Comparison of ENCODE assay signal across 18 cellular contexts in the genomic region with DNA sequence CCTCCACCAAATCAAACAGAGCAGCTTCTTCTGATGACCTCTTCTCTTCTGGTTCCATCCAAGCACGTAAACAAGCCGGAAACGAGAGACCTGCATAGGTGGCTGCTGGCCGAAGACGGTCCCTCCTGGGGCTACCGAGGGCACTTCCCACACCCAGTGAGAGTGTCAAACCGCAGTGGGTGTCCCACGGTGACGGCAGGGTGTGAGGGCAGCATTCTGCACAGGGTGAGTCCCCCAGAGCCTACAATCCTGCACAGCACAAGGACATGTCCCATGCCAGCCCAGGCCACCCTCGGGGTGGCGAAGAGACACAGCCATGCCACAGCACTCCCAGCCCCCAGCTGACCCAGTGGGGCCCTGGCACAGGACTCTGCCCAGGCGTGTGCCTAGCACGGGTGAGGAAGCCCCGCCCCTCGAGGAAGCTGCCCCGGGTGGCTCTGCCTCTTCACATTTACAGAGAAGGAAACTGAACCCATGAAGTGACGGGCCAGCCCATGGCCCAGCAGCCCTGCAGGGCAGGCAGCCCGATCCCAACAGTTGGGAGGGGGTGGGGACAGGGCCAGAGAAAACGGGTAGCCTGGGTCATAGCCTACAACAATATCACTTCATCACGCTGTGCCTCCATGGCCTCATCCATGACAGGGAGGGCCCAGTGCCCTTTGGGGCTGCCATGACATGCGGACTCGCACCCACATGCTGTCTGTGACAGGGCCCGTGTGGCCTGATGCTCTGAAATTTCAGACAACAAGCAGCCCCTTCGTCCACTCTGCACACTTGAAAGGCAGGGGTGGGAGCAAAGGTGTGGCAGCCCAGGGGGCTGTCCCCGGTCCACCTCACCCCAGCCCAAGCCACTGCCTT. TPM values are rescaled to one million over a fixed set of nuclear protein-coding genes. Genes with fewer than 3 reads are reported as not detected.
A peak's percentile ranks its signal among the peaks of the same experiment; 100 is the strongest.
DNase-seq lines count a peak whose midpoint lies in the region; ATAC-seq and TF ChIP-seq lines count a peak whose summit lies in the region.
"Had no signal": no experiment of that assay in that cellular context is flagged by ENCODE, and none has a peak within 500 bp of the region (broad histone marks: within the 10 kb centered on the region; RNA-seq: fewer than 3 reads in every experiment).

No MANE protein-coding gene starts in this region.

- 94% methylated on average over 6 of the region's 25 CpGs for WGBS in SK-N-SH (ENCODE audit: low lambda C conversion rate)

- H2AFZ ChIP-seq in SK-N-SH (ENCODE audit: low read depth): no peak overlapping the region

- H3K27me3 Mint-ChIP-seq in CD4-positive, CD25-positive, alpha-beta regulatory T cell: no peaks in the 10 kb centered on the region
- no peaks in the 10 kb centered on the region for H3K27me3 Mint-ChIP-seq in activated naive CD8-positive, alpha-beta T cell treated with anti-CD3 and anti-CD28 coated beads, Interleukin-2, amount 50 U/mL, for 24 hours

- H3K9me3 ChIP-seq in CD4-positive, CD25-positive, alpha-beta regulatory T cell (ENCODE audit: control insufficient read depth in 2 of 2, low read length in 2 of 2): no peaks in the 10 kb centered on the region
- no peaks in the 10 kb centered on the region for H3K9me3 ChIP-seq in KOPT-K1 (ENCODE audit: insufficient read depth, low read length, poor library complexity, severe bottlenecking)
- no peaks in the 10 kb centered on the region for H3K9me3 ChIP-seq in mucosa of descending colon
- H3K9me3 ChIP-seq in SK-N-SH: no peaks in the 10 kb centered on the region
- H3K9me3 ChIP-seq: colonic mucosa, pancreas, vagina had no signal

- H3K79me2 ChIP-seq in SK-N-SH (ENCODE audit: insufficient read depth): no peaks in the 10 kb centered on the region

- POLR2A ChIA-PET in SK-N-SH (lab: Yijun Ruan, JAX): no interaction called here

- TF ChIP-seq RAD21 in SK-N-SH (IDR thresholded peaks at IDR 0.05; ENCODE audit: low read length): no peak

- CTCF ChIA-PET in SK-N-SH (lab: Yijun Ruan, JAX): no interaction called here

- H4K20me1 ChIP-seq in SK-N-SH (ENCODE audit: insufficient read depth): no peaks in the 10 kb centered on the region

- no peak for TF ChIP-seq EP300 in SK-N-SH (IDR thresholded peaks at IDR 0.05; ENCODE audit: borderline replicate concordance in 1 of 2, low read depth in 1 of 2, low read length in 1 of 2)

- no peak overlapping the region for H3K9ac ChIP-seq in SK-N-SH

- TF ChIP-seq CTCF in mucosa of descending colon (IDR thresholded peaks at IDR 0.05): no peak
- TF ChIP-seq CTCF in SK-N-SH (IDR thresholded peaks at IDR 0.05): no peak

- peaks cover 52% of the 10 kb centered on the region for H3K36me3 ChIP-seq in CD4-positive, CD25-positive, alpha-beta regulatory T cell (ENCODE audit: control insufficient read depth, insufficient read depth, low read length)
- H3K36me3 ChIP-seq in KOPT-K1 (ENCODE audit: insufficient read depth, low read length) (peaks cover 93% of the 10 kb centered on the region), mucosa of descending colon (ENCODE audit: low read depth) (no peaks in the 10 kb centered on the region), SK-N-SH (replicated peaks in 1 of 2; ENCODE audit: control insufficient read depth in 1 of 2, insufficient read depth in 2 of 2, low read length in 1 of 2) (no peaks in the 10 kb centered on the region)
- H3K36me3 ChIP-seq: colonic mucosa, pancreas, vagina had no signal

- peaks cover 31% of the 10 kb centered on the region for H3K36me3 Mint-ChIP-seq in CD4-positive, CD25-positive, alpha-beta regulatory T cell
- peaks cover 58% of the 10 kb centered on the region for H3K36me3 Mint-ChIP-seq in activated naive CD8-positive, alpha-beta T cell treated with anti-CD3 and anti-CD28 coated beads, Interleukin-2, amount 50 U/mL, for 24 hours (ENCODE audit: low read depth)

- H3K4me3 Mint-ChIP-seq in CD4-positive, CD25-positive, alpha-beta regulatory T cell: peak overlapping the region; percentile 64 to 87 (median 72)
- peak overlapping the region; percentile 64 for H3K4me3 Mint-ChIP-seq in activated naive CD8-positive, alpha-beta T cell treated with anti-CD3 and anti-CD28 coated beads, Interleukin-2, amount 50 U/mL, for 24 hours

- no peak for ATAC-seq in CD4-positive, CD25-positive, alpha-beta regulatory T cell (ENCODE audit: low read depth in 2 of 2)
- ATAC-seq in activated naive CD8-positive, alpha-beta T cell treated with anti-CD3 and anti-CD28 coated beads, Interleukin-2, amount 50 U/mL, for 24 hours: no peak
- ATAC-seq in mucosa of descending colon (peak; percentile 10), HG02870 (IDR thresholded peaks at IDR 0.05; ENCODE audit: unreplicated experiment) (no peak)
- ATAC-seq: pancreas had no signal

- intact Hi-C loops in mucosa of descending colon (cut with DNase I, micrococcal nuclease): no loop called here

- no peaks in the 10 kb centered on the region for H3K9me2 ChIP-seq in SK-N-SH

- no peaks in the 10 kb centered on the region for H3K9me3 Mint-ChIP-seq in CD4-positive, CD25-positive, alpha-beta regulatory T cell
- no peaks in the 10 kb centered on the region for H3K9me3 Mint-ChIP-seq in activated naive CD8-positive, alpha-beta T cell treated with anti-CD3 and anti-CD28 coated beads, Interleukin-2, amount 50 U/mL, for 24 hours

- H3K4me3 ChIP-seq in CD4-positive, CD25-positive, alpha-beta regulatory T cell (ENCODE audit: low read depth, low read length): no peak overlapping the region
- H3K4me3 ChIP-seq in mucosa of descending colon (no peak overlapping the region), SK-N-SH (ENCODE audit: low read depth in 2 of 2, low read length in 1 of 2) (no peak overlapping the region)
- H3K4me3 ChIP-seq: colonic mucosa, pancreas, skin epidermis, vagina had no signal

- peak overlapping the region; percentile 96 to 99 (median 98) for H3K27ac Mint-ChIP-seq in CD4-positive, CD25-positive, alpha-beta regulatory T cell
- peak overlapping the region; percentile 96 for H3K27ac Mint-ChIP-seq in activated naive CD8-positive, alpha-beta T cell treated with anti-CD3 and anti-CD28 coated beads, Interleukin-2, amount 50 U/mL, for 24 hours

- peaks cover 81% of the 10 kb centered on the region for H3K4me1 ChIP-seq in CD4-positive, CD25-positive, alpha-beta regulatory T cell (ENCODE audit: control insufficient read depth, insufficient read depth, low read length, poor library complexity, severe bottlenecking)
- peaks cover 6% of the 10 kb centered on the region for H3K4me1 ChIP-seq in mucosa of descending colon (ENCODE audit: low read depth)
- H3K4me1 ChIP-seq in SK-N-SH (ENCODE audit: control insufficient read depth in 1 of 2, insufficient read depth in 2 of 2, low read depth in 1 of 2, low read length in 1 of 2): peaks cover 0 to 24% of the 10 kb centered on the region in 2 experiments; a peak in 1 of 4 replicates
- H3K4me1 ChIP-seq: colonic mucosa, pancreas, vagina had no signal

- H3K27ac ChIP-seq in CD4-positive, CD25-positive, alpha-beta regulatory T cell (ENCODE audit: insufficient read depth, low read length, poor library complexity, severe bottlenecking): peak overlapping the region; percentile 77
- H3K27ac ChIP-seq in KOPT-K1 (ENCODE audit: low read depth, low read length, poor library complexity, severe bottlenecking) (peak overlapping the region; percentile 43), SK-N-SH (ENCODE audit: low read depth in 2 of 2, low read length in 1 of 2) (no peak overlapping the region; a peak in 1 of 4 replicates)
- H3K27ac ChIP-seq: colonic mucosa, pancreas, vagina had no signal

- H3F3A ChIP-seq in SK-N-SH (replicated peaks; ENCODE audit: insufficient read depth): no peaks in the 10 kb centered on the region

- H3K4me2 ChIP-seq in SK-N-SH: no peak overlapping the region

- H3K27me3 ChIP-seq in CD4-positive, CD25-positive, alpha-beta regulatory T cell (ENCODE audit: control insufficient read depth, insufficient read depth, low read length): no peaks in the 10 kb centered on the region
- no peaks in the 10 kb centered on the region for H3K27me3 ChIP-seq in SK-N-SH (ENCODE audit: insufficient read depth)
- H3K27me3 ChIP-seq: colonic mucosa, pancreas, vagina had no signal

- H3K4me1 Mint-ChIP-seq in CD4-positive, CD25-positive, alpha-beta regulatory T cell: peaks cover 29 to 98% (median 73%) of the 10 kb centered on the region in 4 donors
- H3K4me1 Mint-ChIP-seq in activated naive CD8-positive, alpha-beta T cell treated with anti-CD3 and anti-CD28 coated beads, Interleukin-2, amount 50 U/mL, for 24 hours: peaks cover 94% of the 10 kb centered on the region

- peak in 1 of 3 donors; percentile 58 for DNase-seq in CD4-positive, CD25-positive, alpha-beta regulatory T cell
- no peak for DNase-seq in activated naive CD8-positive, alpha-beta T cell treated with anti-CD3 and anti-CD28 coated beads, Interleukin-2, amount 50 U/mL, for 24 hours
- peak in 2 of 3 donors; percentile 39 to 62 for DNase-seq in mucosa of descending colon
- no peak for DNase-seq in NCI-H2107 treated with DMSO at 0.1 percent for 48 hours (lab: John Stamatoyannopoulos, UW; ENCODE audit: unreplicated experiment)
- DNase-seq in DMS79 treated with DMSO at 0.1 percent for 48 hours (lab: John Stamatoyannopoulos, UW): no peak
- DNase-seq in SK-N-SH: no peak
- DNase-seq: AML-193, colonic mucosa, DND-41, erythroblast, glutamatergic neuron, NCI-H1105, NCI-H2227 treated with DMSO at 0.1 percent for 48 hours had no signal

TF ChIP-seq in SK-N-SH, 30 proteins besides CTCF, POLR2A, EP300 and RAD21:
- TF ChIP-seq IRF3 (IDR thresholded peaks at IDR 0.05; ENCODE audit: low read depth, low read length) (no peak), ELF1 (IDR thresholded peaks at IDR 0.05) (no peak), TAF1 (IDR thresholded peaks at IDR 0.05; ENCODE audit: borderline replicate concordance, low read depth, low read length) (no peak), JUND (IDR thresholded peaks at IDR 0.05) (no peak), FOXM1 (IDR thresholded peaks at IDR 0.05; ENCODE audit: low read depth) (no peak)

RNA-seq across cellular contexts. Expression of gene SEMA4D, which starts 43.2 kb away (rescaled TPM):
- 480 TPM for total RNA-seq in CD4-positive, CD25-positive, alpha-beta regulatory T cell
- 100 to 1,000 TPM in 1 of 4 donors, 10 to 100 TPM in 3; 67.5 to 108 (median 90.2) TPM for polyA plus RNA-seq in CD4-positive, CD25-positive, alpha-beta regulatory T cell
- total RNA-seq in mucosa of descending colon: 10 to 100 TPM; 20.9 to 26.9 (median 23.1) TPM
- polyA plus RNA-seq in SK-N-SH (2012; rRNA removed): 2.1 and 4.8 TPM in 2 replicates
- 2.4 and 3.7 TPM in 2 replicates for polyA plus RNA-seq in SK-N-SH (2012; cell fraction: cytosol; rRNA removed)
- polyA plus RNA-seq in SK-N-SH (2012; cell fraction: nucleus; rRNA removed): 12.9 and 17.9 TPM in 2 replicates

Comparison
In these comparisons a context has a peak if more than half of its experiments do, and no peak if none do; other contexts are left out.
1. DNase-seq: peak in mucosa of descending colon (2 of 3); none in activated naive CD8-positive, alpha-beta T cell treated with anti-CD3 and anti-CD28 coated beads, Interleukin-2, amount 50 U/mL, for 24 hours (single experiment), NCI-H2107 treated with DMSO at 0.1 percent for 48 hours (single experiment), DMS79 treated with DMSO at 0.1 percent for 48 hours (single experiment) and SK-N-SH (single experiment).
2. H3K27ac ChIP-seq: peak in CD4-positive, CD25-positive, alpha-beta regulatory T cell (single experiment) and KOPT-K1 (single experiment); none in SK-N-SH (0 of 2).
3. RNA of gene SEMA4D, which starts 43.2 kb away (total RNA-seq): 480 TPM in CD4-positive, CD25-positive, alpha-beta regulatory T cell (single experiment); 20.9 to 26.9 TPM in mucosa of descending colon; every median in the first group is over 10 times any median in the second.